Comparison of ENCODE assay signal across 1 cellular context in the genomic region with DNA sequence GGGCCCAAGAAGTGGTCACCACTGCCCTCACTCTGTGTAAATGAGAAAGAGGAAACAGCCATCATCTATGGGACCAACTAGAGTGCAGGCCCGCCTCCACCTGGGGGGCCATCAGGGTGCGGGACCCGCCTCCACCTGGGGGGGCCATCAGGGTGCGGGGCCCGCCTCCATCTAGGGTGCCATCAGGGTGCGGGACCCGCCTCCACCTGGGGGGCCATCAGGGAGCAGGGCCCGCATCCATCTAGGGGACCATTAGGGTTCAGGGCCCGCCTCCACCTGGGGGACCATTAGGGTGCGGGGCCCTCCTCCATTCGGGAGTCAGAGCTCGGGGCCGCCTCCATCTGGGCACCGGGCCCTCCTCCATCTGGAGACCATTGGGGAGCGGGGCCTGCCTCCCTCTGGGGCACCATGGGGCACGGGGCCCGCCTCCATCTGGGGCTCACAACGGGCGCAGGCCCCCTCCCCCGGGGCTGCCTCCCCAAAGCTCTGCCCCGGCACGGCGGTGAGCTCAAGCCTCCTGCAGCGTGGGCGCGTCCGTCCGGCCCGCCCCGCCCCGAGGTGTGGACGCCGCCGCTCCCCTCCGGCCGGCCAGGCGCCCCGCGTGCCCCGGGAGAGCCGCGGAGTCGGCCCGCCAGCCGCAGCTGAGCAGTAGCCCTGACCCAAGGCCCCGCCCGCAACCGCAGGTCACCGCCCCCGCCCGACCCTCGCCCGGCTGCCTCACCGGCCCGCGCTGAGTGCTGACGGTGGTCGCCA.
TF ChIP-seq lines count a peak whose summit lies in the region.

No MANE protein-coding gene starts in this region.

TF ChIP-seq in SK-N-SH, 30 proteins besides CTCF, POLR2A, EP300 and RAD21 (continued from another document):
- no peak for TF ChIP-seq CHD2 (IDR thresholded peaks at IDR 0.05; ENCODE audit: low read length, partially characterized antibody)
- TF ChIP-seq RXRA (IDR thresholded peaks at IDR 0.05; ENCODE audit: borderline replicate concordance, low read depth): no peak
- TF ChIP-seq USF1 (IDR thresholded peaks at IDR 0.05; ENCODE audit: borderline replicate concordance, low read depth): no peak
- TF ChIP-seq FOXM1 (IDR thresholded peaks at IDR 0.05; ENCODE audit: low read depth): no peak
- no peak for TF ChIP-seq ELF1 (IDR thresholded peaks at IDR 0.05)
- TF ChIP-seq TAF1 (IDR thresholded peaks at IDR 0.05; ENCODE audit: borderline replicate concordance, low read depth, low read length): no peak
- TF ChIP-seq USF2 (IDR thresholded peaks at IDR 0.05; ENCODE audit: borderline replicate concordance, low read depth, low read length): no peak
- TF ChIP-seq, protein P1, sequence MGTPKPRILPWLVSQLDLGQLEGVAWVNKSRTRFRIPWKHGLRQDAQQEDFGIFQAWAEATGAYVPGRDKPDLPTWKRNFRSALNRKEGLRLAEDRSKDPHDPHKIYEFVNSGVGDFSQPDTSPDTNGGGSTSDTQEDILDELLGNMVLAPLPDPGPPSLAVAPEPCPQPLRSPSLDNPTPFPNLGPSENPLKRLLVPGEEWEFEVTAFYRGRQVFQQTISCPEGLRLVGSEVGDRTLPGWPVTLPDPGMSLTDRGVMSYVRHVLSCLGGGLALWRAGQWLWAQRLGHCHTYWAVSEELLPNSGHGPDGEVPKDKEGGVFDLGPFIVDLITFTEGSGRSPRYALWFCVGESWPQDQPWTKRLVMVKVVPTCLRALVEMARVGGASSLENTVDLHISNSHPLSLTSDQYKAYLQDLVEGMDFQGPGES (IDR thresholded peaks at IDR 0.05; ENCODE audit: low read depth, low read length): no peak
- no peak for TF ChIP-seq YY1 (IDR thresholded peaks at IDR 0.05; ENCODE audit: low read depth)
- no peak for TF ChIP-seq GATA2 (CRISPR knock-in tag; IDR thresholded peaks at IDR 0.05)
- TF ChIP-seq REST (IDR thresholded peaks at IDR 0.05; ENCODE audit: low read depth, low read length): no peak
